9 cellular contexts compared by ENCODE assay signal in the genomic region with DNA sequence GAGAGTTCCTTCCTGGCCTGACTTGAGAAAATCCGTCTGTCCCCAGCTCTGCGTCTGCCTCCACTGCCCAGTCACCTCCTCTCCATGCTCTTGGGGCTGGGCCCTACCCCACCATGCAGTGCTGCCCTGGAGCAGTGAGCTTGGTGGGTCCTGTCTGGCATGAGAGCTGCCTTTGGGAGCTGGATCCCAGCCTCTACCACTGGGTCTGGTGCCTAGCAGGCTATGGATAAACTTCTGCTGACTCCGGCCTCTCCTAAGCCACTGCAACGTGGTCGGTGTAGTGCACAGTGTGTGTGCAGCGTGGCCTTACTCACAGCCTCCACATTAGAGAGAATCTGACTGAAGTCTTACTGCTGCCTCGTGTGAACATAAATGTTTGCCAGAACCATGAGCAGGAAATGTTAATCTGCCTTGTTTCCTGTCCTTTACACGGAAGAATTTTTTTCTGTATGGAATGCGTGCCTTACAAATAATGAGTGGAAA. TPM values are rescaled to one million over a fixed set of nuclear protein-coding genes. Genes with fewer than 3 reads are reported as not detected.
DNase-seq lines count a peak whose midpoint lies in the region; ATAC-seq and TF ChIP-seq lines count a peak whose summit lies in the region.
"Had no signal": no experiment of that assay in that cellular context is flagged by ENCODE, and none has a peak within 500 bp of the region (broad histone marks: within the 10 kb centered on the region; RNA-seq: fewer than 3 reads in every experiment).

No MANE protein-coding gene starts in this region.

- peaks cover 21% of the 10 kb centered on the region for H3K36me3 Mint-ChIP-seq in HFFc6 (ENCODE audit: low read depth)
- H3K36me3 Mint-ChIP-seq in activated CD8-positive, alpha-beta T cell treated with anti-CD3 and anti-CD28 coated beads for 36 hours (ENCODE audit: low read depth): peaks cover 18% of the 10 kb centered on the region

- DNase-seq in HFFc6: peak; percentile 71
- DNase-seq in activated CD8-positive, alpha-beta T cell treated with anti-CD3 and anti-CD28 coated beads for 36 hours: no peak
- no peak for DNase-seq in heart left ventricle
- DNase-seq in stimulated activated CD8-positive, alpha-beta memory T cell treated with anti-CD3 and anti-CD28 coated beads, Interleukin-4, amount 100 ng/mL, for 48 hours: no peak
- no peak for DNase-seq in SIG-M5 (lab: John Stamatoyannopoulos, UW)
- DNase-seq in GM19238 (ENCODE audit: insufficient read length, low spot score): no peak
- no peak for DNase-seq in prostate gland (ENCODE audit: low spot score)
- DNase-seq: activated T-cell treated with anti-CD3 and anti-CD28 coated beads, Interleukin-2, amount 50 U/mL, for 4 hours had no signal

- H3K27ac Mint-ChIP-seq in HFFc6: peak overlapping the region; percentile 97
- H3K27ac Mint-ChIP-seq in activated CD8-positive, alpha-beta T cell treated with anti-CD3 and anti-CD28 coated beads for 36 hours: peak overlapping the region; percentile 18

- intact Hi-C loops in activated CD8-positive, alpha-beta T cell treated with anti-CD3 and anti-CD28 coated beads for 36 hours (cut with micrococcal nuclease): no loop called here
- intact Hi-C loops in heart left ventricle (cut with DNase I): no loop called here
- intact Hi-C loops in prostate gland (cut with DNase I): no loop called here

- no peak for TF ChIP-seq POLR2A in heart left ventricle (IDR thresholded peaks at IDR 0.05)
- no peak for TF ChIP-seq POLR2A in prostate gland (IDR thresholded peaks at IDR 0.05)

- H3K9me3 ChIP-seq in heart left ventricle (no peaks in the 10 kb centered on the region), skeletal muscle satellite cell (replicated peaks; ENCODE audit: low read length) (no peaks in the 10 kb centered on the region), prostate gland (no peaks in the 10 kb centered on the region)

- CTCF ChIA-PET in activated CD8-positive, alpha-beta T cell treated with anti-CD3 and anti-CD28 coated beads for 36 hours (lab: Charles Lee): interaction anchor here (1.7 to 5.9 kb wide), 2 partner anchors 13 to 15 kb away, joined by 6 to 31 read pairs; no protein-coding TSS in a partner anchor

- H3K4me1 Mint-ChIP-seq in HFFc6 (ENCODE audit: low read depth): peaks cover 54% of the 10 kb centered on the region
- H3K4me1 Mint-ChIP-seq in activated CD8-positive, alpha-beta T cell treated with anti-CD3 and anti-CD28 coated beads for 36 hours (ENCODE audit: low read depth): peaks cover 17% of the 10 kb centered on the region

- no peak for ATAC-seq in activated CD8-positive, alpha-beta T cell treated with anti-CD3 and anti-CD28 coated beads for 36 hours
- peak; percentile 32 to 80 (median 77) for ATAC-seq in heart left ventricle

- H3K27ac ChIP-seq in heart left ventricle (peak overlapping the region in 11 of 12 donors; percentile 49 to 78 (median 60)), prostate gland (peak overlapping the region in 1 of 2 donors; percentile 21)

- H3K4me3 ChIP-seq in heart left ventricle: no peak overlapping the region
- H3K4me3 ChIP-seq in skeletal muscle satellite cell (ENCODE audit: low read length): no peak overlapping the region
- H3K4me3 ChIP-seq in prostate gland: no peak overlapping the region

- POLR2A ChIA-PET in activated CD8-positive, alpha-beta T cell treated with anti-CD3 and anti-CD28 coated beads for 36 hours (lab: Charles Lee): interaction anchor here (1.1 kb wide), 1 partner anchor 15 kb away, joined by 3 read pairs; no protein-coding TSS in a partner anchor

- 27 to 53% (median 46%) methylated on average over 9 of the region's 9 CpGs for WGBS in heart left ventricle, 4 donors
- 40% methylated on average over 9 of the region's 9 CpGs for WGBS in prostate gland

- H3K27me3 ChIP-seq in heart left ventricle (no peaks in the 10 kb centered on the region), skeletal muscle satellite cell (ENCODE audit: control insufficient read depth, insufficient read depth, low read length) (no peaks in the 10 kb centered on the region), prostate gland (replicated peaks; ENCODE audit: insufficient read depth) (no peaks in the 10 kb centered on the region)

- H3K36me3 ChIP-seq in heart left ventricle (peaks cover 0 to 84% (median 71%) of the 10 kb centered on the region in 9 donors), skeletal muscle satellite cell (ENCODE audit: insufficient read depth, low read length) (peaks cover 20% of the 10 kb centered on the region), prostate gland (no peaks in the 10 kb centered on the region)

- H3K9ac ChIP-seq in skeletal muscle satellite cell (ENCODE audit: low read depth, low read length): peak overlapping the region; percentile 51

- TF ChIP-seq CTCF in HFFc6 (IDR thresholded peaks at IDR 0.05) (no peak), heart left ventricle (IDR thresholded peaks at IDR 0.05) (no peak), prostate gland (IDR thresholded peaks at IDR 0.05) (no peak)
- no peak for TF ChIP-seq CTCF in activated CD8-positive, alpha-beta T cell treated with anti-CD3 and anti-CD28 coated beads for 36 hours (IDR thresholded peaks at IDR 0.05)

- H3K4me2 ChIP-seq in skeletal muscle satellite cell (ENCODE audit: low read length): peak overlapping the region; percentile 2

- H3K9me3 Mint-ChIP-seq in HFFc6: no peaks in the 10 kb centered on the region
- no peaks in the 10 kb centered on the region for H3K9me3 Mint-ChIP-seq in activated CD8-positive, alpha-beta T cell treated with anti-CD3 and anti-CD28 coated beads for 36 hours
- H3K9me3 Mint-ChIP-seq: activated T-cell treated with anti-CD3 and anti-CD28 coated beads, Interleukin-2, amount 50 U/mL, for 4 hours had no signal

- peak overlapping the region; percentile 61 for H3K4me3 Mint-ChIP-seq in HFFc6
- no peak overlapping the region for H3K4me3 Mint-ChIP-seq in activated CD8-positive, alpha-beta T cell treated with anti-CD3 and anti-CD28 coated beads for 36 hours
- H3K4me3 Mint-ChIP-seq: activated T-cell treated with anti-CD3 and anti-CD28 coated beads, Interleukin-2, amount 50 U/mL, for 4 hours had no signal

- H3K4me1 ChIP-seq in heart left ventricle: peaks cover 0 to 45% (median 24%) of the 10 kb centered on the region in 12 donors
- H3K4me1 ChIP-seq in skeletal muscle satellite cell (ENCODE audit: control insufficient read depth, insufficient read depth, low read length): peaks cover 29% of the 10 kb centered on the region
- H3K4me1 ChIP-seq in prostate gland (replicated peaks): peaks cover 10% of the 10 kb centered on the region

- H3K27me3 Mint-ChIP-seq in HFFc6 (ENCODE audit: insufficient read depth): no peaks in the 10 kb centered on the region; the same call in 1 of the 2 replicates
- no peaks in the 10 kb centered on the region for H3K27me3 Mint-ChIP-seq in activated CD8-positive, alpha-beta T cell treated with anti-CD3 and anti-CD28 coated beads for 36 hours

RNA-seq across cellular contexts. Expression of gene HTT, which starts 47.6 kb away (rescaled TPM):
- total RNA-seq in HFFc6 (2021; fragmentation: NEBNext Ultra II Directional; extraction: Animal tissue kit (Norgen Biotek cat#: 25700)): 10 to 100 TPM; 38.1 to 52.0 (median 47.8) TPM
- 10 to 100 TPM; 54.2 to 56.5 TPM for total RNA-seq in activated CD8-positive, alpha-beta T cell treated with anti-CD3 and anti-CD28 coated beads for 36 hours
- total RNA-seq in heart left ventricle (100 to 1,000 TPM in 1 of 9 donors, 10 to 100 TPM in 8; 16.1 to 122 (median 33.9) TPM), prostate gland (10 to 100 TPM; 37.8 to 97.8 TPM)
- polyA plus RNA-seq in heart left ventricle: 10 to 100 TPM; 13.9 to 16.5 TPM
- total RNA-seq in skeletal muscle satellite cell (2012; rRNA removed): 27.7 and 59.6 TPM in 2 replicates

RNA-seq across cellular contexts. Expression of gene HTT-AS, which starts 47.8 kb away (rescaled TPM):
- not detected for total RNA-seq in HFFc6 (2021; fragmentation: NEBNext Ultra II Directional; extraction: Animal tissue kit (Norgen Biotek cat#: 25700))
- total RNA-seq in activated CD8-positive, alpha-beta T cell treated with anti-CD3 and anti-CD28 coated beads for 36 hours: not detected
- not detected for total RNA-seq in heart left ventricle
- not detected for polyA plus RNA-seq in heart left ventricle
- total RNA-seq in skeletal muscle satellite cell (2012; rRNA removed): not detected in 2 replicates
- not detected for total RNA-seq in prostate gland
- total RNA-seq: activated T-cell treated with anti-CD3 and anti-CD28 coated beads, Interleukin-2, amount 50 U/mL, for 4 hours had no signal
